In the genomic region with DNA sequence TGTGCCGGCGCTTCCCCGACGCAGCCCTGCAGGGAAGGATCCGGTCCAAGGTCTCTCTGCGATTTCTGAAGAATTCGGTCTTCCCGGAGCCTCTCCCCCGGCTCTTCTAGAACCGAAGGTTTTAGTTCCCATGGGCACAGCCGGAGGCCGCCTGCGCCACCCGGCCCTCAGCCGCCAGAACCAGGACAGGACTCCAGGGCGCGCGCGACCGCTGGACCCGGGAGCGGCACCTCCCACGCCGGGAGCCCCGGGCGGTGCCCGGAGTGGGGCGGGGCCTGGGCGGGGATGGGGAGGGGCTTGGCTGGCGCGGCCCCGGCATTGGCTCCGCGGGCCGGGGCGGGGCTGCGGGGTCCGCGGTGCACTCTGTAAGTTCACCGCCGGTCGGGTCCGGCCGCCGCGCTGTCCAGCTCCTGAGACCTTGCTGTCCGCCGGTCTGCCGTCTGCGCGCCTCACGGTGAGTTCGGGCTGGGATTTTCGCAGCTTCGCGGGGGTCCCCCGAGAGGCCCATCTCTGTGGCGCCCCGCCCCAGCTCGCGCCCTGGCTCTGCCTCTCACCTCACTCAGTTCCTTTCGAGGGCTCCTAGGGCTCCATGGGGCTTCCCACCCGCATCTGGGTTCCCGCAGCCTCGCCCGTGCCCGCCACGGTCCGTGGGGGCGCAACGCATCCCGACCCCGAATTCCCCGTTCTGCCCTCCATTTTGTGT, we compare ENCODE assay signal across 8 cellular contexts. TPM values are rescaled to one million over a fixed set of nuclear protein-coding genes. Genes with fewer than 3 reads are reported as not detected.
DNase-seq lines count a peak whose midpoint lies in the region; ATAC-seq and TF ChIP-seq lines count a peak whose summit lies in the region.

A gene with protein sequence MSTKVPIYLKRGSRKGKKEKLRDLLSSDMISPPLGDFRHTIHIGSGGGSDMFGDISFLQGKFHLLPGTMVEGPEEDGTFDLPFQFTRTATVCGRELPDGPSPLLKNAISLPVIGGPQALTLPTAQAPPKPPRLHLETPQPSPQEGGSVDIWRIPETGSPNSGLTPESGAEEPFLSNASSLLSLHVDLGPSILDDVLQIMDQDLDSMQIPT (plus strand): TSS at position 366 of the 703 bp plus-strand sequence. CDS start 6,033 bp downstream, outside the sequence.

- H3K4me3 ChIP-seq in SK-N-MC (peak within 1 kb of the TSS; percentile 97), osteoblast (ENCODE audit: insufficient read depth, low read length) (peak within 1 kb of the TSS; percentile 97)

- no peaks in the 10 kb centered on the region for H3K27me3 ChIP-seq in osteoblast (ENCODE audit: insufficient read depth, low read length)

- peak within 1 kb of the TSS; percentile 95 for H3K4me2 ChIP-seq in osteoblast (ENCODE audit: insufficient read depth, low read length)

- H2AFZ ChIP-seq in osteoblast (ENCODE audit: low read length) = peak within 1 kb of the TSS; percentile 21

- peaks cover 19% of the 10 kb centered on the region for H4K20me1 ChIP-seq in osteoblast (ENCODE audit: insufficient read depth, low read length)

- no peak within 1 kb of the TSS for H3K27ac ChIP-seq in SK-N-MC
- peak within 1 kb of the TSS; percentile 98 for H3K27ac ChIP-seq in osteoblast (ENCODE audit: low read depth, low read length)
- peak within 1 kb of the TSS; percentile 89 for H3K27ac ChIP-seq in temporal lobe (ENCODE audit: low read depth, low read length)

- H3K27me3 Mint-ChIP-seq in glutamatergic neuron (ENCODE audit: unreplicated experiment) = peaks cover 12% of the 10 kb centered on the region

- H3K36me3 ChIP-seq in SK-N-MC (ENCODE audit: insufficient read depth, low read length) (no peaks in the 10 kb centered on the region), osteoblast (ENCODE audit: insufficient read depth, low read length) (peaks cover under 1% of the 10 kb centered on the region)

- H3K9me3 Mint-ChIP-seq in activated naive CD4-positive, alpha-beta T cell treated with anti-CD3 and anti-CD28 coated beads, Interleukin-2, amount 50 U/mL, for 72 hours = no peaks in the 10 kb centered on the region
- peaks cover 2% of the 10 kb centered on the region for H3K9me3 Mint-ChIP-seq in glutamatergic neuron (ENCODE audit: unreplicated experiment)

- DNase-seq in COR-L47 (lab: John Stamatoyannopoulos, UW) = peak; percentile 55
- DNase-seq in HuH-7.5 (ENCODE audit: low spot score) = peak; percentile 79
- DNase-seq in SK-N-MC (ENCODE audit: low read depth, low spot score) = no peak
- DNase-seq in activated naive CD4-positive, alpha-beta T cell treated with anti-CD3 and anti-CD28 coated beads, Interleukin-2, amount 50 U/mL, for 72 hours (ENCODE audit: low spot score in 2 of 2) = peak; percentile 75 to 77
- peak; percentile 88 for DNase-seq in glutamatergic neuron
- peak; percentile 97 for DNase-seq in osteoblast (ENCODE audit: insufficient read length, low spot score, missing footprints)

- peak within 1 kb of the TSS; percentile 96 for H3K4me3 Mint-ChIP-seq in glutamatergic neuron (ENCODE audit: unreplicated experiment)

- peak; percentile 65 for ATAC-seq in GM21367 (IDR thresholded peaks at IDR 0.05; ENCODE audit: unreplicated experiment)
- peak; percentile 91 to 92 for ATAC-seq in activated naive CD4-positive, alpha-beta T cell treated with anti-CD3 and anti-CD28 coated beads, Interleukin-2, amount 50 U/mL, for 72 hours

- no peaks in the 10 kb centered on the region for H3K36me3 Mint-ChIP-seq in activated naive CD4-positive, alpha-beta T cell treated with anti-CD3 and anti-CD28 coated beads, Interleukin-2, amount 50 U/mL, for 72 hours
- H3K36me3 Mint-ChIP-seq in glutamatergic neuron (ENCODE audit: unreplicated experiment) = no peaks in the 10 kb centered on the region

- H3K79me2 ChIP-seq in osteoblast (ENCODE audit: insufficient read depth, low read length) = peaks cover 38% of the 10 kb centered on the region

- peak within 1 kb of the TSS; percentile 82 for H3K9ac ChIP-seq in SK-N-MC (ENCODE audit: insufficient read length)

- no peaks in the 10 kb centered on the region for H3K9me3 ChIP-seq in SK-N-MC (ENCODE audit: low read depth, low read length)
- H3K9me3 ChIP-seq in osteoblast (ENCODE audit: low read depth, low read length) = no peaks in the 10 kb centered on the region

- TF ChIP-seq CTCF in glutamatergic neuron (IDR thresholded peaks at IDR 0.05; ENCODE audit: partially characterized antibody, unreplicated experiment) (no peak), osteoblast (IDR thresholded peaks at IDR 0.05; ENCODE audit: extremely low read depth, low read depth, low read length) (no peak)

- peaks cover 44% of the 10 kb centered on the region for H3K4me1 ChIP-seq in osteoblast (ENCODE audit: insufficient read depth, low read length)

- H3K27ac Mint-ChIP-seq in activated naive CD4-positive, alpha-beta T cell treated with anti-CD3 and anti-CD28 coated beads, Interleukin-2, amount 50 U/mL, for 72 hours = no peak within 1 kb of the TSS
- H3K27ac Mint-ChIP-seq in glutamatergic neuron (ENCODE audit: unreplicated experiment) = peak within 1 kb of the TSS; percentile 70

- peaks cover 19% of the 10 kb centered on the region for H3K4me1 Mint-ChIP-seq in glutamatergic neuron (ENCODE audit: low read depth, unreplicated experiment)

RNA-seq across cellular contexts. Expression of the gene that starts here (rescaled TPM):
- total RNA-seq in activated naive CD4-positive, alpha-beta T cell treated with anti-CD3 and anti-CD28 coated beads, Interleukin-2, amount 50 U/mL, for 72 hours = 1 to 10 TPM; 3.5 to 3.9 TPM
- total RNA-seq in glutamatergic neuron (ENCODE audit: unreplicated experiment) (23.5 TPM), osteoblast (15.0 and 15.6 TPM in 2 replicates), temporal lobe (2.7 TPM)
